Comparison of ENCODE assay signal across 27 cellular contexts in genomic region chr3:114103181-114103580, GRCh38. TPM values are rescaled to one million over a fixed set of nuclear protein-coding genes. Genes with fewer than 3 reads are reported as not detected.
DNase-seq lines count a peak whose midpoint lies in the region; ATAC-seq, FAIRE-seq and TF ChIP-seq lines count a peak whose summit lies in the region.
"Had no signal": no experiment of that assay in that cellular context is flagged by ENCODE, and none has a peak within 500 bp of the region (broad histone marks: within the 10 kb centered on the region; RNA-seq: fewer than 3 reads in every experiment).

No MANE protein-coding gene starts in this region.

- DNase-seq in GM23338 (ENCODE audit: low spot score), result peak; percentile 28
- DNase-seq in H1 (ENCODE audit: low read depth in 1 of 2, low spot score in 2 of 2), result peak in 1 of 2 experiments; percentile 49
- no peak for DNase-seq in neuronal stem cell (ENCODE audit: low spot score)
- no peak for DNase-seq in aorta
- DNase-seq in omental fat pad (ENCODE audit: low spot score), result no peak
- DNase-seq in body of pancreas, result no peak
- DNase-seq in stimulated activated CD4-positive, alpha-beta T cell treated with anti-CD3 and anti-CD28 coated beads, Interleukin-4, amount 100 ng/mL, for 24 hours, result no peak
- DNase-seq: 8988T; ACHN; BE2C; C1 segment of cervical spinal cord; CD4-positive, alpha-beta memory T cell; CD4-positive, CD25-positive, alpha-beta regulatory T cell; CD8-positive, alpha-beta memory T cell; COR-L47; DMS 273 treated with DMSO at 0.1 percent for 48 hours; DMS153; DMS53; DMS79; DND-41; EL; GDM1 had no signal

- H4K20me1 ChIP-seq in GM23338 (replicated peaks; ENCODE audit: insufficient read depth) (no peaks in the 10 kb centered on the region), H1 (replicated peaks in 1 of 2; ENCODE audit: control insufficient read depth in 1 of 2, insufficient read depth in 2 of 2, low read length in 2 of 2) (no peaks in the 10 kb centered on the region)
- H4K20me1 ChIP-seq: BLaER1 had no signal

- H3F3A ChIP-seq in GM23338 (replicated peaks; ENCODE audit: low read depth), result no peaks in the 10 kb centered on the region

- H3K9me2 ChIP-seq in GM23338 (ENCODE audit: insufficient read depth), result no peaks in the 10 kb centered on the region

- H2BK12ac ChIP-seq in H1 (ENCODE audit: low read depth, low read length) (peak overlapping the region; percentile 77; the same call in 1 of the 2 replicates), neuronal stem cell (ENCODE audit: low read length) (no peak overlapping the region)

- H4K5ac ChIP-seq in H1 (ENCODE audit: insufficient read length, low read depth, low read length), result no peak overlapping the region

- H3K18ac ChIP-seq in H1 (ENCODE audit: extremely low read depth, low read length) (0 out of 2 replicates have a peak overlapping the region, but pooled peaks have one; percentile 9), neuronal stem cell (ENCODE audit: low read length) (peak overlapping the region; percentile 83)

- H3K4me1 Mint-ChIP-seq in GM23338, result peaks cover 20% of the 10 kb centered on the region
- H3K4me1 Mint-ChIP-seq: CD4-positive, alpha-beta memory T cell; CD4-positive, CD25-positive, alpha-beta regulatory T cell; CD8-positive, alpha-beta memory T cell had no signal

- H3K4ac ChIP-seq in H1 (replicated peaks; ENCODE audit: insufficient read length, low read depth, low read length) (peak overlapping the region; percentile 66), neuronal stem cell (ENCODE audit: low read length) (no peak overlapping the region)

- no peaks in the 10 kb centered on the region for H3K27me3 Mint-ChIP-seq in GM23338 (ENCODE audit: insufficient read depth, low read depth, poor library complexity)

- TF ChIP-seq RAD21 in H1 (IDR thresholded peaks at IDR 0.05 in 1 of 2, conservative IDR thresholded peaks at IDR 0.05 in 1 of 2; ENCODE audit: low read depth in 2 of 2, low read length in 2 of 2), result no peak

- no peaks in the 10 kb centered on the region for H3K9me3 ChIP-seq in H1 (ENCODE audit: insufficient read depth in 2 of 2, low read depth in 1 of 2, low read length in 1 of 2)
- no peaks in the 10 kb centered on the region for H3K9me3 ChIP-seq in neuronal stem cell (replicated peaks in 1 of 2; ENCODE audit: control insufficient read depth in 2 of 2, insufficient read depth in 1 of 2, low read depth in 1 of 2, low read length in 2 of 2)
- no peaks in the 10 kb centered on the region for H3K9me3 ChIP-seq in aorta (ENCODE audit: control insufficient read depth, low read length)
- no peaks in the 10 kb centered on the region for H3K9me3 ChIP-seq in body of pancreas
- H3K9me3 ChIP-seq: BE2C, BLaER1 had no signal

- TF ChIP-seq EP300 in H1 (IDR thresholded peaks at IDR 0.05; ENCODE audit: borderline replicate concordance in 1 of 2, low read depth in 2 of 2, low read length in 2 of 2), result no peak

- no peak overlapping the region for H3K9ac ChIP-seq in H1 (replicated peaks in 1 of 4; ENCODE audit: extremely low read depth in 1 of 4, low read depth in 3 of 4, low read length in 3 of 4)
- peak overlapping the region; percentile 4 for H3K9ac ChIP-seq in neuronal stem cell (ENCODE audit: low read depth, low read length, poor library complexity)
- H3K9ac ChIP-seq: BLaER1 had no signal

- H3K14ac ChIP-seq in H1 (ENCODE audit: insufficient read length) (no peak overlapping the region), neuronal stem cell (ENCODE audit: low read length) (no peak overlapping the region)

- no peak overlapping the region for H3K23ac ChIP-seq in H1 (ENCODE audit: insufficient read length)
- no peak overlapping the region for H3K23ac ChIP-seq in neuronal stem cell (ENCODE audit: low read depth, low read length, poor library complexity)

- no peaks in the 10 kb centered on the region for H3K36me3 Mint-ChIP-seq in GM23338 (ENCODE audit: low read depth)
- H3K36me3 Mint-ChIP-seq: CD14-positive monocyte; CD4-positive, alpha-beta memory T cell; CD8-positive, alpha-beta memory T cell had no signal

- no peak for TF ChIP-seq POLR2A in H1 (IDR thresholded peaks at IDR 0.05; ENCODE audit: control extremely low read depth in 1 of 2, low read depth in 2 of 2, low read length in 2 of 2)
- TF ChIP-seq POLR2A in body of pancreas (IDR thresholded peaks at IDR 0.05), result no peak

- H3K23me2 ChIP-seq in H1 (ENCODE audit: low read depth, low read length), result no peaks in the 10 kb centered on the region

- H3K4me3 ChIP-seq in GM23338, result no peak overlapping the region
- H3K4me3 ChIP-seq in H1 (ENCODE audit: extremely low read depth in 1 of 4, insufficient read depth in 2 of 4, low read depth in 3 of 4, low read length in 4 of 4), result no peak overlapping the region
- H3K4me3 ChIP-seq in neuronal stem cell (ENCODE audit: low read length in 2 of 2), result no peak overlapping the region
- no peak overlapping the region for H3K4me3 ChIP-seq in aorta (ENCODE audit: low read length in 2 of 2)
- no peak overlapping the region for H3K4me3 ChIP-seq in body of pancreas
- H3K4me3 ChIP-seq: BLaER1 had no signal

- no peaks in the 10 kb centered on the region for H3K36me3 ChIP-seq in GM23338 (ENCODE audit: insufficient read depth)
- no peaks in the 10 kb centered on the region for H3K36me3 ChIP-seq in H1 (ENCODE audit: control insufficient read depth in 2 of 4, insufficient read depth in 4 of 4, low read length in 3 of 4)
- H3K36me3 ChIP-seq in neuronal stem cell (replicated peaks in 1 of 2; ENCODE audit: control insufficient read depth in 2 of 2, insufficient read depth in 2 of 2, low read length in 2 of 2), result no peaks in the 10 kb centered on the region
- no peaks in the 10 kb centered on the region for H3K36me3 ChIP-seq in aorta (ENCODE audit: control insufficient read depth in 1 of 2, insufficient read depth in 2 of 2, low read length in 1 of 2)
- no peaks in the 10 kb centered on the region for H3K36me3 ChIP-seq in body of pancreas (replicated peaks in 1 of 2; ENCODE audit: insufficient read depth in 1 of 2, low read depth in 2 of 2)
- H3K36me3 ChIP-seq: BE2C, BLaER1 had no signal

- POLR2A ChIA-PET in H1 (lab: Charles Lee; ENCODE audit: partially characterized antibody), result no interaction called here

- H3K79me2 ChIP-seq in GM23338 (replicated peaks; ENCODE audit: insufficient read depth) (no peaks in the 10 kb centered on the region), H1 (ENCODE audit: control insufficient read depth in 1 of 2, insufficient read depth in 2 of 2, low read length in 2 of 2) (no peaks in the 10 kb centered on the region)

- peak overlapping the region; percentile 65 for H4K91ac ChIP-seq in H1 (replicated peaks; ENCODE audit: insufficient read length, low read length)
- no peak overlapping the region for H4K91ac ChIP-seq in neuronal stem cell (ENCODE audit: low read depth, low read length, poor library complexity)

- H3K79me1 ChIP-seq in H1 (ENCODE audit: low read depth, low read length), result no peaks in the 10 kb centered on the region
- H3K79me1 ChIP-seq in neuronal stem cell (ENCODE audit: low read depth, low read length), result no peaks in the 10 kb centered on the region

- H2AK5ac ChIP-seq in H1 (ENCODE audit: low read depth, low read length) (no peak overlapping the region), neuronal stem cell (ENCODE audit: low read depth, low read length) (no peak overlapping the region)

- H3K27me3 ChIP-seq in GM23338 (ENCODE audit: insufficient read depth) (no peaks in the 10 kb centered on the region), H1 (replicated peaks in 1 of 4; ENCODE audit: control insufficient read depth in 3 of 4, extremely low read depth in 1 of 4, insufficient read depth in 3 of 4, low read length in 3 of 4) (no peaks in the 10 kb centered on the region), neuronal stem cell (ENCODE audit: control insufficient read depth in 3 of 3, insufficient read depth in 3 of 3, low read depth in 1 of 3, low read length in 3 of 3) (no peaks in the 10 kb centered on the region), aorta (ENCODE audit: control insufficient read depth in 1 of 2, insufficient read depth in 2 of 2, low read length in 1 of 2) (no peaks in the 10 kb centered on the region), body of pancreas (no peaks in the 10 kb centered on the region)
- H3K27me3 ChIP-seq: BLaER1 had no signal

- H2AFZ ChIP-seq in GM23338, result peak overlapping the region; percentile 80
- H2AFZ ChIP-seq in H1 (ENCODE audit: low read length), result 0 out of 2 replicates have a peak overlapping the region, but pooled peaks have one; percentile 29
- H2AFZ ChIP-seq in neuronal stem cell (ENCODE audit: low read length), result no peak overlapping the region

- no peak overlapping the region for H3K4me3 Mint-ChIP-seq in GM23338
- H3K4me3 Mint-ChIP-seq: CD14-positive monocyte; CD4-positive, alpha-beta memory T cell; CD4-positive, CD25-positive, alpha-beta regulatory T cell; CD8-positive, alpha-beta memory T cell had no signal

- H3K27ac ChIP-seq in GM23338 (ENCODE audit: low read depth) (no peak overlapping the region), H1 (ENCODE audit: low read depth, low read length) (no peak overlapping the region), neuronal stem cell (replicated peaks; ENCODE audit: low read length) (no peak overlapping the region), aorta (ENCODE audit: low read depth in 1 of 2, low read length in 2 of 2) (no peak overlapping the region), body of pancreas (no peak overlapping the region)
- H3K27ac ChIP-seq: BLaER1 had no signal

- intact Hi-C loops in aorta (cut with DNase I), result no loop called here
- intact Hi-C loops in body of pancreas (cut with DNase I), result no loop called here

- peaks cover 17% of the 10 kb centered on the region for H3K4me1 ChIP-seq in GM23338 (ENCODE audit: insufficient read depth)
- H3K4me1 ChIP-seq in H1 (replicated peaks in 1 of 4; ENCODE audit: control insufficient read depth in 3 of 4, insufficient read depth in 4 of 4, low read length in 3 of 4), result peaks cover 0 to 8% (median under 1%) of the 10 kb centered on the region in 4 experiments; a peak in 4 of 7 replicates
- peaks cover 2 to 8% of the 10 kb centered on the region in 2 donors for H3K4me1 ChIP-seq in neuronal stem cell (ENCODE audit: control insufficient read depth in 2 of 2, insufficient read depth in 1 of 2, low read depth in 1 of 2, low read length in 2 of 2)
- no peaks in the 10 kb centered on the region for H3K4me1 ChIP-seq in aorta (ENCODE audit: control insufficient read depth in 1 of 2, insufficient read depth in 2 of 2, low read length in 2 of 2)
- no peaks in the 10 kb centered on the region for H3K4me1 ChIP-seq in body of pancreas
- H3K4me1 ChIP-seq: BE2C, BLaER1 had no signal

- H4K8ac ChIP-seq in H1 (ENCODE audit: extremely low read depth, insufficient read depth, low read length) (no peak overlapping the region), neuronal stem cell (ENCODE audit: low read depth, low read length) (no peak overlapping the region)

- no peak overlapping the region for H3K4me2 ChIP-seq in GM23338
- peak overlapping the region in 1 of 2 experiments; percentile 28; a peak in 1 of 4 replicates for H3K4me2 ChIP-seq in H1 (ENCODE audit: insufficient read depth in 1 of 2, low read depth in 2 of 2, low read length in 2 of 2)
- H3K4me2 ChIP-seq in neuronal stem cell (ENCODE audit: insufficient read depth, low read length, poor library complexity, severe bottlenecking), result no peak overlapping the region
- H3K4me2 ChIP-seq: BLaER1 had no signal

- CTCF ChIA-PET in H1 (lab: Charles Lee; ENCODE audit: partially characterized antibody), result no interaction called here

- no peak overlapping the region for H3K56ac ChIP-seq in H1 (replicated peaks; ENCODE audit: insufficient read length, low read depth, low read length)

- WGBS in H1 (ENCODE audit: extremely low coverage in 1 of 2, insufficient coverage in 1 of 2, insufficient read length in 1 of 2, insufficient replicate concordance in 2 of 2, low coverage in 1 of 2, low lambda C conversion rate in 2 of 2, missing lambda C conversion rate in 1 of 2), 2 experiments, result 91% methylated on average over 27 of the region's 27 CpGs; no CpG with 5 or more reads in 1 of the 2 experiments
- no CpG with 5 or more reads among the region's 27 CpGs for WGBS in neuronal stem cell (ENCODE audit: extremely low coverage in 2 of 2, insufficient read length in 2 of 2, insufficient replicate concordance in 1 of 2), 2 donors
- 92 to 93% methylated on average over 27 of the region's 27 CpGs for WGBS in aorta, 2 donors
- 86 to 94% methylated on average over 19 to 27 of the region's 27 CpGs for WGBS in body of pancreas, 2 donors

- H2BK120ac ChIP-seq in H1 (replicated peaks; ENCODE audit: low read depth, low read length), result no peak overlapping the region
- peak overlapping the region; percentile 61 for H2BK120ac ChIP-seq in neuronal stem cell (ENCODE audit: low read depth, low read length)

- H2BK20ac ChIP-seq in H1 (ENCODE audit: low read length), result peak overlapping the region; percentile 73; the same call in 1 of the 2 replicates

- no peaks in the 10 kb centered on the region for H3K9me3 Mint-ChIP-seq in GM23338
- H3K9me3 Mint-ChIP-seq: CD8-positive, alpha-beta memory T cell had no signal

- no peak for FAIRE-seq in H1 (lab: Jason Lieb, UNC)
- FAIRE-seq: A204.1, GM12891, GM19239 had no signal

- H2BK15ac ChIP-seq in H1 (ENCODE audit: low read length), result no peak overlapping the region
- peak overlapping the region; percentile 49 for H2BK15ac ChIP-seq in neuronal stem cell (ENCODE audit: low read length)

- no peak for ATAC-seq in GM23338
- ATAC-seq in aorta (ENCODE audit: low FRiP score), result no peak
- ATAC-seq in omental fat pad (ENCODE audit: low FRiP score), result no peak
- no peak for ATAC-seq in body of pancreas

- no peak overlapping the region for H3K27ac Mint-ChIP-seq in GM23338
- H3K27ac Mint-ChIP-seq: CD14-positive monocyte; CD4-positive, alpha-beta memory T cell; CD4-positive, CD25-positive, alpha-beta regulatory T cell; CD8-positive, alpha-beta memory T cell had no signal

- peak overlapping the region; percentile 73; the same call in 1 of the 2 replicates for H2BK5ac ChIP-seq in H1 (ENCODE audit: low read depth, low read length)
- peak overlapping the region; percentile 66 for H2BK5ac ChIP-seq in neuronal stem cell (ENCODE audit: low read length)

- TF ChIP-seq CTCF in GM23338 (conservative IDR thresholded peaks at IDR 0.05; ENCODE audit: low read depth in 2 of 2) (no peak), H1 (IDR thresholded peaks at IDR 0.05; ENCODE audit: control extremely low read depth in 1 of 3, insufficient read depth in 1 of 3, low read depth in 1 of 3, low read length in 3 of 3) (no peak), omental fat pad (IDR thresholded peaks at IDR 0.05) (no peak), body of pancreas (IDR thresholded peaks at IDR 0.05) (no peak)

RNA-seq across cellular contexts. Expression of gene QTRT2, which starts 46.6 kb away (rescaled TPM):
- 49.4 and 66.5 TPM in 2 replicates for total RNA-seq in GM23338 (2014; rRNA removed; shearing (Covaris generic))
- polyA plus RNA-seq in GM23338 (2016; fragmentation: Nextera tagmentation; extraction: Ambion mirVana), result 32.3 and 37.9 TPM in 2 replicates
- 52.5 and 54.5 TPM in 2 replicates for total RNA-seq in H1 (2021; fragmentation: NEBNext Ultra II Directional; extraction: Animal tissue kit (Norgen Biotek cat#: 25700))
- polyA plus RNA-seq in H1 (2011; rRNA removed), result 9.7 and 13.3 TPM in 2 replicates
- polyA plus RNA-seq in H1 (2011; cell fraction: cytosol; rRNA removed), result 17.3 TPM
- polyA plus RNA-seq in H1 (2011; cell fraction: nucleus; rRNA removed), result 13.6 TPM
- polyA plus RNA-seq in H1 (2012, experiment 1 of 2), result 19.0 to 37.5 TPM (median 21.5 TPM) in 4 replicates
- 3.0 TPM for polyA plus RNA-seq in H1 (2012, experiment 2 of 2)
- 20.9 TPM for polyA plus RNA-seq in H1 (2013, experiment 1 of 2)
- polyA plus RNA-seq in H1 (2013, experiment 2 of 2), result 21.5 TPM
- 30.4 and 40.2 TPM in 2 replicates for polyA minus RNA-seq in H1 (2011; rRNA and poly(A)+ RNA removed)
- 21.7 TPM for polyA minus RNA-seq in H1 (2011; cell fraction: cytosol; rRNA and poly(A)+ RNA removed)
- polyA minus RNA-seq in H1 (2011; cell fraction: nucleus; rRNA and poly(A)+ RNA removed), result 48.3 TPM
- 11.9 TPM for polyA plus RNA-seq in neuronal stem cell (2013, experiment 1 of 2)
- polyA plus RNA-seq in neuronal stem cell (2013, experiment 2 of 2), result 11.4 TPM
- 10 to 100 TPM; 16.2 to 23.4 TPM for total RNA-seq in aorta
- polyA plus RNA-seq in aorta, result 1 to 10 TPM; 4.5 to 4.6 TPM
- total RNA-seq in omental fat pad, result 10 to 100 TPM; 11.4 to 36.1 (median 15.1) TPM
- 10 to 100 TPM; 10.6 to 15.8 TPM for total RNA-seq in body of pancreas

RNA-seq across cellular contexts. Expression of gene CCDC191, which starts 46.9 kb away (rescaled TPM):
- total RNA-seq in GM23338 (2014; rRNA removed; shearing (Covaris generic)), result 0.89 and 2.0 TPM in 2 replicates
- polyA plus RNA-seq in GM23338 (2016; fragmentation: Nextera tagmentation; extraction: Ambion mirVana) (1.5 and 2.9 TPM in 2 replicates), H1 (2011; rRNA removed) (0.42 and 0.65 TPM in 2 replicates), aorta (1 to 10 TPM; 1.4 to 3.1 TPM)
- total RNA-seq in H1 (2021; fragmentation: NEBNext Ultra II Directional; extraction: Animal tissue kit (Norgen Biotek cat#: 25700)), result 0.65 and 1.3 TPM in 2 replicates
- 0.88 TPM for polyA plus RNA-seq in H1 (2011; cell fraction: cytosol; rRNA removed)
- polyA plus RNA-seq in H1 (2011; cell fraction: nucleus; rRNA removed), result 1.2 TPM
- 0.78 to 1.5 TPM (median 1.1 TPM) in 4 replicates for polyA plus RNA-seq in H1 (2012, experiment 1 of 2)
- 0.12 TPM for polyA plus RNA-seq in H1 (2012, experiment 2 of 2)
- polyA plus RNA-seq in H1 (2013, experiment 1 of 2), result 0.85 TPM
- polyA plus RNA-seq in H1 (2013, experiment 2 of 2), result 0.63 TPM
- polyA minus RNA-seq in H1 (2011; rRNA and poly(A)+ RNA removed), result 0.69 and 1.0 TPM in 2 replicates
- not detected for polyA minus RNA-seq in H1 (2011; cell fraction: cytosol; rRNA and poly(A)+ RNA removed)
- polyA minus RNA-seq in H1 (2011; cell fraction: nucleus; rRNA and poly(A)+ RNA removed), result 3.1 TPM
- 4.5 TPM for polyA plus RNA-seq in neuronal stem cell (2013, experiment 1 of 2)
- polyA plus RNA-seq in neuronal stem cell (2013, experiment 2 of 2), result 5.0 TPM
- total RNA-seq in aorta (1 to 10 TPM; 2.6 to 8.6 TPM), omental fat pad (1 to 10 TPM; 1.9 to 3.3 (median 2.4) TPM), body of pancreas (10 to 100 TPM in 1 of 2 donors, 1 to 10 TPM in 1; 5.4 to 11.9 TPM)
